ENCODE assay signal across 8 cellular contexts in genomic region chr1:27045973-27046558, GRCh38. TPM values are rescaled to one million over a fixed set of nuclear protein-coding genes. Genes with fewer than 3 reads are reported as not detected.
A peak's percentile ranks its signal among the peaks of the same experiment; 100 is the strongest.
DNase-seq lines count a peak whose midpoint lies in the region; ATAC-seq and TF ChIP-seq lines count a peak whose summit lies in the region.

No MANE protein-coding gene starts in this region.

- 0 out of 2 replicates have a peak, but pooled peaks cover 6% of the 10 kb centered on the region for H3F3A ChIP-seq in GM23338 (replicated peaks; ENCODE audit: low read depth)

- H3K4me1 Mint-ChIP-seq in GM23338, result peaks cover 40% of the 10 kb centered on the region

- POLR2A ChIA-PET in OCI-LY7 (lab: Charles Lee), result no interaction called here

- no peaks in the 10 kb centered on the region for H4K20me1 ChIP-seq in GM23338 (replicated peaks; ENCODE audit: insufficient read depth)
- H4K20me1 ChIP-seq in OCI-LY7 (ENCODE audit: insufficient read depth, low read length), result no peaks in the 10 kb centered on the region

- H3K9me3 Mint-ChIP-seq in GM23338, result peaks cover 10% of the 10 kb centered on the region; the same call in 2 of the 3 replicates

- intact Hi-C loops in OCI-LY7 (cut with micrococcal nuclease; ENCODE audit: unreplicated experiment), result loop anchor here (2.0 kb wide), 1 partner anchor 239 kb away; no protein-coding TSS in a partner anchor

- no peaks in the 10 kb centered on the region for H3K9me3 ChIP-seq in OCI-LY7 (ENCODE audit: low read length)
- H3K9me3 ChIP-seq in neutrophil, result no peaks in the 10 kb centered on the region

- H3K4me2 ChIP-seq in GM23338 (peak overlapping the region; percentile 71), OCI-LY7 (ENCODE audit: low read length) (0 out of 2 replicates have a peak overlapping the region, but pooled peaks have one; percentile 61)

- H3K79me2 ChIP-seq in GM23338 (replicated peaks; ENCODE audit: insufficient read depth) (no peaks in the 10 kb centered on the region), OCI-LY7 (ENCODE audit: insufficient read depth, low read depth, low read length) (no peaks in the 10 kb centered on the region)

- H3K36me3 ChIP-seq in GM23338 (ENCODE audit: insufficient read depth), result no peaks in the 10 kb centered on the region
- no peaks in the 10 kb centered on the region for H3K36me3 ChIP-seq in OCI-LY7 (ENCODE audit: insufficient read depth, low read length)
- H3K36me3 ChIP-seq in neutrophil, result no peaks in the 10 kb centered on the region

- BruUV-seq in OCI-LY7 (replicated peaks; lab: Mats Ljungman, UMichigan), result no TSS peak

- 0 out of 3 replicates have a peak overlapping the region, but pooled peaks have one; percentile 56 for H3K4me3 Mint-ChIP-seq in GM23338

- H3K27me3 ChIP-seq in GM23338 (ENCODE audit: insufficient read depth) (no peaks in the 10 kb centered on the region), neutrophil (no peaks in the 10 kb centered on the region)

- H3K4me1 ChIP-seq in GM23338 (ENCODE audit: insufficient read depth) (peaks cover 36% of the 10 kb centered on the region), OCI-LY7 (ENCODE audit: insufficient read depth, low read length, poor library complexity, severe bottlenecking) (peaks cover 12% of the 10 kb centered on the region), neutrophil (ENCODE audit: control insufficient read depth in 1 of 2, insufficient read depth in 1 of 2, low read depth in 1 of 2, low read length in 1 of 2) (peaks cover 21 to 24% of the 10 kb centered on the region in 2 experiments)

- H3K36me3 Mint-ChIP-seq in GM23338 (ENCODE audit: low read depth), result peaks cover 16% of the 10 kb centered on the region

- peak; percentile 66 for ATAC-seq in GM23338
- no peak for ATAC-seq in GM18867 (IDR thresholded peaks at IDR 0.05; ENCODE audit: unreplicated experiment)

- peak; percentile 63 for DNase-seq in Ammon's horn (ENCODE audit: low spot score)
- DNase-seq in GM23338 (ENCODE audit: low spot score), result peak; percentile 91
- peak; percentile 67 for DNase-seq in OCI-LY7 (ENCODE audit: low spot score)
- peak; percentile 74 for DNase-seq in activated T-cell treated with anti-CD3 and anti-CD28 coated beads, Interleukin-2, amount 50 U/mL, for 1 hour
- DNase-seq in fibroblast of peridontal ligament (ENCODE audit: extremely low read depth), result peak; percentile 54
- peak in 32 of 49 donors; percentile 6 to 61 (median 28) for DNase-seq in substantia nigra (lab: John Stamatoyannopoulos, UW)

- CTCF ChIA-PET in OCI-LY7 (lab: Charles Lee; ENCODE audit: unreplicated experiment), result interaction anchor here (0.7 to 1.8 kb wide), 11 partner anchors 12 to 342 kb away, joined by 3 to 5 read pairs (median 3); no protein-coding TSS in a partner anchor

- H3K9me2 ChIP-seq in GM23338 (ENCODE audit: insufficient read depth) (peaks cover 6% of the 10 kb centered on the region; the same call in 1 of the 2 replicates), OCI-LY7 (ENCODE audit: insufficient read depth, low read length) (no peaks in the 10 kb centered on the region)

- H3K27ac ChIP-seq in GM23338 (ENCODE audit: low read depth) (peak overlapping the region; percentile 56; the same call in 1 of the 2 replicates), OCI-LY7 (ENCODE audit: low read depth, low read length, poor library complexity, severe bottlenecking) (no peak overlapping the region), neutrophil (peak overlapping the region; percentile 73), substantia nigra (ENCODE audit: low read depth, low read length, poor library complexity, severe bottlenecking) (no peak overlapping the region)

- peaks cover 11% of the 10 kb centered on the region for H3K27me3 Mint-ChIP-seq in GM23338 (ENCODE audit: insufficient read depth, low read depth, poor library complexity)

- H3K27ac Mint-ChIP-seq in GM23338, result no peak overlapping the region

- 0 out of 2 replicates have a peak overlapping the region, but pooled peaks have one; percentile 43 for H3K4me3 ChIP-seq in GM23338
- no peak overlapping the region for H3K4me3 ChIP-seq in OCI-LY7 (ENCODE audit: low read depth, low read length, poor library complexity, severe bottlenecking)
- H3K4me3 ChIP-seq in neutrophil (ENCODE audit: low read depth in 1 of 2, low read length in 1 of 2), result peak overlapping the region in 1 of 2 experiments; percentile 54

- TF ChIP-seq CTCF in GM23338 (conservative IDR thresholded peaks at IDR 0.05; ENCODE audit: low read depth in 2 of 2) (peak; percentile 92 to 97), OCI-LY7 (conservative IDR thresholded peaks at IDR 0.05; ENCODE audit: low read length) (peak; percentile 95), neutrophil (IDR thresholded peaks at IDR 0.05) (peak; percentile 80)

- peak overlapping the region; percentile 4; the same call in 1 of the 2 replicates for H2AFZ ChIP-seq in GM23338
- H2AFZ ChIP-seq in OCI-LY7 (ENCODE audit: low read length), result peak overlapping the region; percentile 53; the same call in 1 of the 2 replicates

TF ChIP-seq in GM23338, 12 proteins besides CTCF, POLR2A, EP300 and RAD21 (continues in another document):
- TF ChIP-seq STAT1 (IDR thresholded peaks at IDR 0.05; ENCODE audit: unreplicated experiment) (no peak), JUNB (IDR thresholded peaks at IDR 0.05; ENCODE audit: unreplicated experiment) (no peak), ZNF331 (CRISPR knock-in tag; IDR thresholded peaks at IDR 0.05; ENCODE audit: low read depth) (no peak), ZNF462 (CRISPR knock-in tag; IDR thresholded peaks at IDR 0.05) (no peak), CREB1 (CRISPR knock-in tag; IDR thresholded peaks at IDR 0.05; ENCODE audit: low read depth) (no peak)

RNA-seq across cellular contexts. Expression of gene TENT5B, which starts 33.4 kb away (rescaled TPM):
- total RNA-seq in GM23338 (2014; rRNA removed; shearing (Covaris generic)), result 160 and 170 TPM in 2 replicates
- 69.1 and 78.0 TPM in 2 replicates for polyA plus RNA-seq in GM23338 (2016; fragmentation: Nextera tagmentation; extraction: Ambion mirVana)
- not detected in 2 replicates for total RNA-seq in OCI-LY7 (2014; rRNA removed; shearing (Covaris generic))
- not detected in 2 replicates for total RNA-seq in OCI-LY7 (2022)

RNA-seq across cellular contexts. Expression of gene TRNP1, which starts 52.6 kb away (rescaled TPM):
- total RNA-seq in GM23338 (2014; rRNA removed; shearing (Covaris generic)), result 54.3 and 69.3 TPM in 2 replicates
- 21.2 and 29.4 TPM in 2 replicates for polyA plus RNA-seq in GM23338 (2016; fragmentation: Nextera tagmentation; extraction: Ambion mirVana)
- total RNA-seq in OCI-LY7 (2014; rRNA removed; shearing (Covaris generic)), result 0.13 and 0.19 TPM in 2 replicates
- total RNA-seq in OCI-LY7 (2022), result not detected in 2 replicates

Comparison
In these comparisons a context has a peak if more than half of its experiments do, and no peak if none do; other contexts are left out.
1. DNase-seq: peak in every context shown above with its lines; median percentile 91 in GM23338; 74 in activated T-cell treated with anti-CD3 and anti-CD28 coated beads, Interleukin-2, amount 50 U/mL, for 1 hour; 67 in OCI-LY7; 63 in Ammon's horn; 54 in fibroblast of peridontal ligament; 28 in substantia nigra.
2. H3K27ac ChIP-seq: peak in GM23338 (single experiment) and neutrophil (single experiment); none in OCI-LY7 (single experiment) and substantia nigra (single experiment).
3. RNA of gene TENT5B, which starts 33.4 kb away (total RNA-seq): 160 to 170 TPM in GM23338; not detected in OCI-LY7; every median in the first group is over 100 times any median in the second.
4. RNA of gene TRNP1, which starts 52.6 kb away (total RNA-seq): 54.3 to 69.3 TPM in GM23338; 0.13 to 0.19 TPM in OCI-LY7; every median in the first group is over 10 times any median in the second.
5. Peak in every context shown above with its lines, with median percentiles within 50 percentile points of each other: CTCF ChIP-seq.